1 cellular context compared by ENCODE assay signal in the genomic region with DNA sequence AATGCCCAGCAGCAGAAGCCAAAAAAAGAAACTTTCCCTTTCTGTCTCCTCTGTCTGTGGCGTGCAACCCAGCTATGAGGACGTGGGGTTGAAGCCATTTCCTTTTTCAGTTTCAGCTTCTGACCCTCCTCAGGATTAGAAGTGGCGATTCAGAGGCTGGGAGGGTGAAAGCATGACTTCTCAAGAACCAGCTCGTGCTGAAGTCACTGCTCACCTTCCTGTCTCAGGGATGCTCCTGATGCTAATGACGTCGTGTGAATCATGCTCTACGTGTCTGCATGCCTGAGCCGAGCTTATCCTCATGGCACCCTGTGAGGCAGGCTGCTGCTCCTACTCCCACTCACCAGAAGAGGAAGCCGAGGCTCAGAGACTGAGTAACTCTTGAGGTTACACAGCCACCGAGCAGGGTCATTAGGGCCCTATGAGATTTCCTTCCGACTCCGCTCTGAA.
TF ChIP-seq lines count a peak whose summit lies in the region.

No MANE protein-coding gene starts in this region.

TF ChIP-seq in HepG2, 621 proteins besides CTCF, POLR2A, EP300 and RAD21:
- no peak for TF ChIP-seq MAZ (IDR thresholded peaks at IDR 0.05; ENCODE audit: borderline replicate concordance, low read depth, low read length)
- TF ChIP-seq MAZ (CRISPR knock-in tag; IDR thresholded peaks at IDR 0.05; ENCODE audit: low read depth), result no peak
- TF ChIP-seq ZNF329 (CRISPR knock-in tag; IDR thresholded peaks at IDR 0.05; ENCODE audit: low read depth), result no peak
- no peak for TF ChIP-seq RFX5 (IDR thresholded peaks at IDR 0.05; ENCODE audit: low read depth, low read length)
- TF ChIP-seq TBX3 (IDR thresholded peaks at IDR 0.05; ENCODE audit: borderline replicate concordance), result no peak
- TF ChIP-seq EED (CRISPR knock-in tag; IDR thresholded peaks at IDR 0.05), result no peak
- no peak for TF ChIP-seq ZFP36 (IDR thresholded peaks at IDR 0.05; ENCODE audit: borderline replicate concordance, low read depth, low read length, partially characterized antibody)
- TF ChIP-seq ZMAT3 (CRISPR knock-in tag; conservative IDR thresholded peaks at IDR 0.05), result no peak
- no peak for TF ChIP-seq ZNF34 (CRISPR knock-in tag; IDR thresholded peaks at IDR 0.05; ENCODE audit: borderline replicate concordance)
- TF ChIP-seq ZNF260 (CRISPR knock-in tag; IDR thresholded peaks at IDR 0.05; ENCODE audit: borderline replicate concordance, low read depth), result no peak
